27 cellular contexts compared by ENCODE assay signal in genomic region chr15:101567089-101567488, GRCh38.
"Had no signal": no experiment of that assay in that cellular context is flagged by ENCODE, and none has a peak within 500 bp of the region (broad histone marks: within the 10 kb centered on the region; RNA-seq: fewer than 3 reads in every experiment).

No MANE protein-coding gene starts in this region.

- H3K4me3 Mint-ChIP-seq: activated CD4-positive, alpha-beta T cell treated with anti-CD3 and anti-CD28 coated beads, Interleukin-2, amount 10 ng/mL, durations not matched to agents 7 days and 5 days; activated CD8-positive, alpha-beta T cell treated with anti-CD3 and anti-CD28 coated beads, Interleukin-2, amount 10 ng/mL, durations not matched to agents 7 days and 5 days; activated naive CD4-positive, alpha-beta T cell treated with anti-CD3 and anti-CD28 coated beads for 36 hours; activated T-cell treated with anti-CD3 and anti-CD28 coated beads, Interleukin-2, amount 50 U/mL, for 24 hours had no signal

- H3K36me3 Mint-ChIP-seq: activated naive CD4-positive, alpha-beta T cell treated with anti-CD3 and anti-CD28 coated beads, Interleukin-2, amount 50 U/mL, for 72 hours had no signal

- H3K27ac ChIP-seq: adrenal gland, body of pancreas, breast epithelium, WERI-Rb-1 had no signal

- H3K9me3 ChIP-seq: adrenal gland, body of pancreas, MG63 had no signal

- DNase-seq: activated CD4-positive, alpha-beta T cell treated with anti-CD3 and anti-CD28 coated beads, Interleukin-2, amount 10 ng/mL, durations not matched to agents 7 days and 5 days; activated CD4-positive, alpha-beta T cell treated with anti-CD3 and anti-CD28 coated beads, Interleukin-2, amount 50 U/mL, for 48 hours; activated CD4-positive, CD25-positive, alpha-beta regulatory T cell; activated CD8-positive, alpha-beta T cell treated with anti-CD3 and anti-CD28 coated beads, Interleukin-2, amount 10 ng/mL, durations not matched to agents 7 days and 5 days; activated gamma-delta T cell treated with Interleukin-2 at 50 U/mL for 16 hours; activated naive CD4-positive, alpha-beta T cell treated with anti-CD3 and anti-CD28 coated beads for 36 hours; activated T-cell treated with anti-CD3 and anti-CD28 coated beads, Interleukin-2, amount 50 U/mL, for 24 hours; adrenal gland; body of pancreas; caudate nucleus; cerebellar nuclear complex; Kasumi-1; KBM-7; MG63; NCI-H1048; NCI-H1436 treated with DMSO at 0.1 percent for 48 hours; NCI-H1694 treated with DMSO at 0.1 percent for 48 hours; NCI-H2029; NCI-H345; NCI-H524 treated with DMSO at 0.1 percent for 48 hours; SIG-M5; SW 1271; T1000; WERI-Rb-1 had no signal

- H3K4me1 ChIP-seq: adrenal gland, body of pancreas, breast epithelium had no signal

- H3K36me3 ChIP-seq: adrenal gland, breast epithelium, MG63, WERI-Rb-1 had no signal

- ATAC-seq: activated CD8-positive, alpha-beta T cell treated with anti-CD3 and anti-CD28 coated beads, Interleukin-2, amount 10 ng/mL, durations not matched to agents 7 days and 5 days; activated naive CD4-positive, alpha-beta T cell treated with anti-CD3 and anti-CD28 coated beads, Interleukin-2, amount 50 U/mL, for 72 hours; body of pancreas; Panc1 had no signal

- H3K4me3 ChIP-seq: adrenal gland, body of pancreas, breast epithelium, MG63 had no signal

- H3K27me3 Mint-ChIP-seq: activated CD4-positive, alpha-beta T cell treated with anti-CD3 and anti-CD28 coated beads, Interleukin-2, amount 10 ng/mL, durations not matched to agents 7 days and 5 days had no signal

- H3K27me3 ChIP-seq: adrenal gland, body of pancreas, MG63 had no signal

- H3K27ac Mint-ChIP-seq: activated CD4-positive, alpha-beta T cell treated with anti-CD3 and anti-CD28 coated beads, Interleukin-2, amount 10 ng/mL, durations not matched to agents 7 days and 5 days; activated CD8-positive, alpha-beta T cell treated with anti-CD3 and anti-CD28 coated beads, Interleukin-2, amount 10 ng/mL, durations not matched to agents 7 days and 5 days; activated naive CD4-positive, alpha-beta T cell treated with anti-CD3 and anti-CD28 coated beads for 36 hours; activated naive CD4-positive, alpha-beta T cell treated with anti-CD3 and anti-CD28 coated beads, Interleukin-2, amount 50 U/mL, for 72 hours; activated T-cell treated with anti-CD3 and anti-CD28 coated beads, Interleukin-2, amount 50 U/mL, for 24 hours had no signal

- H3K4me1 Mint-ChIP-seq: activated CD4-positive, alpha-beta T cell treated with anti-CD3 and anti-CD28 coated beads, Interleukin-2, amount 10 ng/mL, durations not matched to agents 7 days and 5 days had no signal

- H3K9me3 Mint-ChIP-seq: activated CD4-positive, alpha-beta T cell treated with anti-CD3 and anti-CD28 coated beads, Interleukin-2, amount 10 ng/mL, durations not matched to agents 7 days and 5 days; activated naive CD4-positive, alpha-beta T cell treated with anti-CD3 and anti-CD28 coated beads for 36 hours; activated naive CD4-positive, alpha-beta T cell treated with anti-CD3 and anti-CD28 coated beads, Interleukin-2, amount 50 U/mL, for 72 hours; activated T-cell treated with anti-CD3 and anti-CD28 coated beads, Interleukin-2, amount 50 U/mL, for 24 hours had no signal
